Comparison of ENCODE assay signal across 1 cellular context in genomic region chr10:14864466-14864865, GRCh38. TPM values are rescaled to one million over a fixed set of nuclear protein-coding genes. Genes with fewer than 3 reads are reported as not detected.
"Had no signal": no experiment of that assay in that cellular context is flagged by ENCODE, and none has a peak within 500 bp of the region (broad histone marks: within the 10 kb centered on the region; RNA-seq: fewer than 3 reads in every experiment).

No MANE protein-coding gene starts in this region.

RNA-seq across cellular contexts. Expression of gene CDNF, which starts 26.6 kb away (rescaled TPM):
- total RNA-seq: M059J had no signal
